ENCODE assay signal across 1 cellular context in the genomic region with DNA sequence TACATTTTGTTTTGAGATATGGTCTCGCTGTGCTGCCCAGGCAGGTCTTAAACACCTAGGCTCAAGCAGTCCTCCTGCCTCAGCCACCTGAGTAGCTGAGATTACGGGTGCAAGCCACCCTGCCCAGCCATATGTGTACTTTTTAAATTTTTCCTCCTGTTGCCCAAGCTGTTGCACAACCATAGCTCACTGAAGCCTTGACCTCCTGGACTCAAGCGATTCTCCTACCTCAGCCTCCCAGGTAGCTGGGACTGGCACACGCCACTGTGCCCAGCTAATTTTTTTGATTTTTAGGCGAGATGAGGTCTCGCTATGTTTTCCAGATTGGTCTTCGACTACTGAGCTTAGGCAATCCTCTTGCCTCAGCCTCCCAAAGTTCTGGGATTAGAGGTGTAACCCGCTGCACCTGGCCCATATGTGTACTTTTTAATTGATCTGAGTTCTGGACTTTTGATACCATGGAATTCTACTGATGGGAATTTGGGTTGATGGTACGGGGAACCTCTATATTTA.
TF ChIP-seq lines count a peak whose summit lies in the region.

No MANE protein-coding gene starts in this region.

TF ChIP-seq in HepG2, 621 proteins besides CTCF, POLR2A, EP300 and RAD21 (continued from another document and continues in another):
- TF ChIP-seq, protein P1, sequence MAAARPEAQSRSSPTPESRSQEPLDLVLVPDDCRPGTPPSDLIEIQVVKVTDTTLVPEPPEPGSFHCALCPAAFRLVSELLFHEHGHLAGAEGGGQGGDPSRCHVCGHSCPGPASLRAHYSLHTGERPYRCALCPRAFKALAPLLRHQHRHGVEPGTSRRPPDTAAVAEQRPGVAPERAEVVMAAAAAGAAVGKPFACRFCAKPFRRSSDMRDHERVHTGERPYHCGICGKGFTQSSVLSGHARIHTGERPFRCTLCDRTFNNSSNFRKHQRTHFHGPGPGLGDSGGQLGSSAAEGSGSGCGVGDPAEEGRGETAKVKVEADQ (CRISPR knock-in tag; IDR thresholded peaks at IDR 0.05; ENCODE audit: borderline replicate concordance) = peak; percentile 84; the same call in 1 of the 2 replicates
- TF ChIP-seq KAT8 (CRISPR knock-in tag; IDR thresholded peaks at IDR 0.05) (peak; percentile 84), ZNF670 (CRISPR knock-in tag; IDR thresholded peaks at IDR 0.05; ENCODE audit: borderline replicate concordance) (peak; percentile 90), FIP1L1 (IDR thresholded peaks at IDR 0.05; ENCODE audit: borderline replicate concordance, insufficient read depth, low read depth, low read length) (no peak), HOXD1 (CRISPR knock-in tag; IDR thresholded peaks at IDR 0.05) (peak; percentile 97), TRIM24 (CRISPR knock-in tag; IDR thresholded peaks at IDR 0.05) (peak; percentile 94; the same call in 1 of the 2 replicates), ZNF644 (CRISPR knock-in tag; IDR thresholded peaks at IDR 0.05; ENCODE audit: low read depth) (peak; percentile 98), ZNF17 (CRISPR knock-in tag; IDR thresholded peaks at IDR 0.05) (no peak), U2AF1 (optimal IDR thresholded peaks at IDR 0.05; ENCODE audit: low read depth, low read length) (no peak), SPEN (CRISPR knock-in tag; IDR thresholded peaks at IDR 0.05; ENCODE audit: low read depth) (peak; percentile 84; the same call in 1 of the 2 replicates), ZNF558 (CRISPR knock-in tag; IDR thresholded peaks at IDR 0.05; ENCODE audit: borderline replicate concordance) (no peak), ONECUT2 (CRISPR knock-in tag; IDR thresholded peaks at IDR 0.05) (peak; percentile 75), JUN (CRISPR knock-in tag; IDR thresholded peaks at IDR 0.05) (peak; percentile 60; the same call in 1 of the 2 replicates), DMAP1 (CRISPR knock-in tag; IDR thresholded peaks at IDR 0.05) (peak; percentile 72; the same call in 1 of the 2 replicates), KLF16 (CRISPR knock-in tag; IDR thresholded peaks at IDR 0.05) (peak in 1 of 2 experiments; percentile 95; a peak in 2 of 4 replicates), PCBP2 (optimal IDR thresholded peaks at IDR 0.05; ENCODE audit: low read depth, low read length, poor library complexity, severe bottlenecking) (no peak), ZMYM3 (CRISPR knock-in tag; IDR thresholded peaks at IDR 0.05) (peak; percentile 99), SMARCE1 (IDR thresholded peaks at IDR 0.05; ENCODE audit: borderline replicate concordance) (peak; percentile 80; the same call in 1 of the 2 replicates), RORA (CRISPR knock-in tag; IDR thresholded peaks at IDR 0.05) (no peak), HDAC1 (CRISPR knock-in tag; IDR thresholded peaks at IDR 0.05) (peak; percentile 99), ZNF775 (CRISPR knock-in tag; IDR thresholded peaks at IDR 0.05; ENCODE audit: borderline replicate concordance) (no peak), ADNP (CRISPR knock-in tag; IDR thresholded peaks at IDR 0.05) (peak; percentile 93), RFX3 (CRISPR knock-in tag; IDR thresholded peaks at IDR 0.05) (no peak)
- TF ChIP-seq, protein P2, sequence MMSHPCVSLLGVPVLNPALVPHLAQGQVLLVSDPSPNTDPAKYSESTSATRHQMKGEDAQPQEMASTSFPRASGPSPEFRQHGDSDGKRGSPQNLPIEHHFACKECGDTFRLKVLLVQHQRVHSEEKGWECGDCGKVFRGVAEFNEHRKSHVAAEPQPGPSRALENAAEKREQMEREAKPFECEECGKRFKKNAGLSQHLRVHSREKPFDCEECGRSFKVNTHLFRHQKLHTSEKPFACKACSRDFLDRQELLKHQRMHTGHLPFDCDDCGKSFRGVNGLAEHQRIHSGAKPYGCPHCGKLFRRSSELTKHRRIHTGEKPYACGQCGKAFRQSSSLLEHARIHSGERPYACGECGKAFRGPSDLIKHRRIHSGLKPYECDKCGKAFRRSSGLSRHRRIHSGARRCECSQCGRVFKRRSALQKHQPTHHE (CRISPR knock-in tag; IDR thresholded peaks at IDR 0.05; ENCODE audit: borderline replicate concordance) = 0 out of 2 replicates have a peak, but pooled peaks have one; percentile 42
- TF ChIP-seq, protein P3, sequence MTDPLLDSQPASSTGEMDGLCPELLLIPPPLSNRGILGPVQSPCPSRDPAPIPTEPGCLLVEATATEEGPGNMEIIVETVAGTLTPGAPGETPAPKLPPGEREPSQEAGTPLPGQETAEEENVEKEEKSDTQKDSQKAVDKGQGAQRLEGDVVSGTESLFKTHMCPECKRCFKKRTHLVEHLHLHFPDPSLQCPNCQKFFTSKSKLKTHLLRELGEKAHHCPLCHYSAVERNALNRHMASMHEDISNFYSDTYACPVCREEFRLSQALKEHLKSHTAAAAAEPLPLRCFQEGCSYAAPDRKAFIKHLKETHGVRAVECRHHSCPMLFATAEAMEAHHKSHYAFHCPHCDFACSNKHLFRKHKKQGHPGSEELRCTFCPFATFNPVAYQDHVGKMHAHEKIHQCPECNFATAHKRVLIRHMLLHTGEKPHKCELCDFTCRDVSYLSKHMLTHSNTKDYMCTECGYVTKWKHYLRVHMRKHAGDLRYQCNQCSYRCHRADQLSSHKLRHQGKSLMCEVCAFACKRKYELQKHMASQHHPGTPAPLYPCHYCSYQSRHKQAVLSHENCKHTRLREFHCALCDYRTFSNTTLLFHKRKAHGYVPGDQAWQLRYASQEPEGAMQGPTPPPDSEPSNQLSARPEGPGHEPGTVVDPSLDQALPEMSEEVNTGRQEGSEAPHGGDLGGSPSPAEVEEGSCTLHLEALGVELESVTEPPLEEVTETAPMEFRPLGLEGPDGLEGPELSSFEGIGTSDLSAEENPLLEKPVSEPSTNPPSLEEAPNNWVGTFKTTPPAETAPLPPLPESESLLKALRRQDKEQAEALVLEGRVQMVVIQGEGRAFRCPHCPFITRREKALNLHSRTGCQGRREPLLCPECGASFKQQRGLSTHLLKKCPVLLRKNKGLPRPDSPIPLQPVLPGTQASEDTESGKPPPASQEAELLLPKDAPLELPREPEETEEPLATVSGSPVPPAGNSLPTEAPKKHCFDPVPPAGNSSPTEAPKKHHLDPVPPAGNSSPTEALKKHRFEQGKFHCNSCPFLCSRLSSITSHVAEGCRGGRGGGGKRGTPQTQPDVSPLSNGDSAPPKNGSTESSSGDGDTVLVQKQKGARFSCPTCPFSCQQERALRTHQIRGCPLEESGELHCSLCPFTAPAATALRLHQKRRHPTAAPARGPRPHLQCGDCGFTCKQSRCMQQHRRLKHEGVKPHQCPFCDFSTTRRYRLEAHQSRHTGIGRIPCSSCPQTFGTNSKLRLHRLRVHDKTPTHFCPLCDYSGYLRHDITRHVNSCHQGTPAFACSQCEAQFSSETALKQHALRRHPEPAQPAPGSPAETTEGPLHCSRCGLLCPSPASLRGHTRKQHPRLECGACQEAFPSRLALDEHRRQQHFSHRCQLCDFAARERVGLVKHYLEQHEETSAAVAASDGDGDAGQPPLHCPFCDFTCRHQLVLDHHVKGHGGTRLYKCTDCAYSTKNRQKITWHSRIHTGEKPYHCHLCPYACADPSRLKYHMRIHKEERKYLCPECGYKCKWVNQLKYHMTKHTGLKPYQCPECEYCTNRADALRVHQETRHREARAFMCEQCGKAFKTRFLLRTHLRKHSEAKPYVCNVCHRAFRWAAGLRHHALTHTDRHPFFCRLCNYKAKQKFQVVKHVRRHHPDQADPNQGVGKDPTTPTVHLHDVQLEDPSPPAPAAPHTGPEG (CRISPR knock-in tag; IDR thresholded peaks at IDR 0.05) = peak; percentile 74
- TF ChIP-seq, protein P4, sequence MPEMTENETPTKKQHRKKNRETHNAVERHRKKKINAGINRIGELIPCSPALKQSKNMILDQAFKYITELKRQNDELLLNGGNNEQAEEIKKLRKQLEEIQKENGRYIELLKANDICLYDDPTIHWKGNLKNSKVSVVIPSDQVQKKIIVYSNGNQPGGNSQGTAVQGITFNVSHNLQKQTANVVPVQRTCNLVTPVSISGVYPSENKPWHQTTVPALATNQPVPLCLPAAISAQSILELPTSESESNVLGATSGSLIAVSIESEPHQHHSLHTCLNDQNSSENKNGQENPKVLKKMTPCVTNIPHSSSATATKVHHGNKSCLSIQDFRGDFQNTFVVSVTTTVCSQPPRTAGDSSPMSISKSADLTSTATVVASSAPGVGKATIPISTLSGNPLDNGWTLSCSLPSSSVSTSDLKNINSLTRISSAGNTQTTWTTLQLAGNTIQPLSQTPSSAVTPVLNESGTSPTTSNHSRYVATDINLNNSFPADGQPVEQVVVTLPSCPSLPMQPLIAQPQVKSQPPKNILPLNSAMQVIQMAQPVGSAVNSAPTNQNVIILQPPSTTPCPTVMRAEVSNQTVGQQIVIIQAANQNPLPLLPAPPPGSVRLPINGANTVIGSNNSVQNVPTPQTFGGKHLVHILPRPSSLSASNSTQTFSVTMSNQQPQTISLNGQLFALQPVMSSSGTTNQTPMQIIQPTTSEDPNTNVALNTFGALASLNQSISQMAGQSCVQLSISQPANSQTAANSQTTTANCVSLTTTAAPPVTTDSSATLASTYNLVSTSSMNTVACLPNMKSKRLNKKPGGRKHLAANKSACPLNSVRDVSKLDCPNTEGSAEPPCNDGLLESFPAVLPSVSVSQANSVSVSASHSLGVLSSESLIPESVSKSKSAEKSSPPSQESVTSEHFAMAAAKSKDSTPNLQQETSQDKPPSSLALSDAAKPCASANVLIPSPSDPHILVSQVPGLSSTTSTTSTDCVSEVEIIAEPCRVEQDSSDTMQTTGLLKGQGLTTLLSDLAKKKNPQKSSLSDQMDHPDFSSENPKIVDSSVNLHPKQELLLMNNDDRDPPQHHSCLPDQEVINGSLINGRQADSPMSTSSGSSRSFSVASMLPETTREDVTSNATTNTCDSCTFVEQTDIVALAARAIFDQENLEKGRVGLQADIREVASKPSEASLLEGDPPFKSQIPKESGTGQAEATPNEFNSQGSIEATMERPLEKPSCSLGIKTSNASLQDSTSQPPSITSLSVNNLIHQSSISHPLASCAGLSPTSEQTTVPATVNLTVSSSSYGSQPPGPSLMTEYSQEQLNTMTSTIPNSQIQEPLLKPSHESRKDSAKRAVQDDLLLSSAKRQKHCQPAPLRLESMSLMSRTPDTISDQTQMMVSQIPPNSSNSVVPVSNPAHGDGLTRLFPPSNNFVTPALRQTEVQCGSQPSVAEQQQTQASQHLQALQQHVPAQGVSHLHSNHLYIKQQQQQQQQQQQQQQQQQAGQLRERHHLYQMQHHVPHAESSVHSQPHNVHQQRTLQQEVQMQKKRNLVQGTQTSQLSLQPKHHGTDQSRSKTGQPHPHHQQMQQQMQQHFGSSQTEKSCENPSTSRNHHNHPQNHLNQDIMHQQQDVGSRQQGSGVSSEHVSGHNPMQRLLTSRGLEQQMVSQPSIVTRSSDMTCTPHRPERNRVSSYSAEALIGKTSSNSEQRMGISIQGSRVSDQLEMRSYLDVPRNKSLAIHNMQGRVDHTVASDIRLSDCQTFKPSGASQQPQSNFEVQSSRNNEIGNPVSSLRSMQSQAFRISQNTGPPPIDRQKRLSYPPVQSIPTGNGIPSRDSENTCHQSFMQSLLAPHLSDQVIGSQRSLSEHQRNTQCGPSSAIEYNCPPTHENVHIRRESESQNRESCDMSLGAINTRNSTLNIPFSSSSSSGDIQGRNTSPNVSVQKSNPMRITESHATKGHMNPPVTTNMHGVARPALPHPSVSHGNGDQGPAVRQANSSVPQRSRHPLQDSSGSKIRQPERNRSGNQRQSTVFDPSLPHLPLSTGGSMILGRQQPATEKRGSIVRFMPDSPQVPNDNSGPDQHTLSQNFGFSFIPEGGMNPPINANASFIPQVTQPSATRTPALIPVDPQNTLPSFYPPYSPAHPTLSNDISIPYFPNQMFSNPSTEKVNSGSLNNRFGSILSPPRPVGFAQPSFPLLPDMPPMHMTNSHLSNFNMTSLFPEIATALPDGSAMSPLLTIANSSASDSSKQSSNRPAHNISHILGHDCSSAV (CRISPR knock-in tag; IDR thresholded peaks at IDR 0.05; ENCODE audit: borderline replicate concordance) = no peak
- TF ChIP-seq, protein P5, sequence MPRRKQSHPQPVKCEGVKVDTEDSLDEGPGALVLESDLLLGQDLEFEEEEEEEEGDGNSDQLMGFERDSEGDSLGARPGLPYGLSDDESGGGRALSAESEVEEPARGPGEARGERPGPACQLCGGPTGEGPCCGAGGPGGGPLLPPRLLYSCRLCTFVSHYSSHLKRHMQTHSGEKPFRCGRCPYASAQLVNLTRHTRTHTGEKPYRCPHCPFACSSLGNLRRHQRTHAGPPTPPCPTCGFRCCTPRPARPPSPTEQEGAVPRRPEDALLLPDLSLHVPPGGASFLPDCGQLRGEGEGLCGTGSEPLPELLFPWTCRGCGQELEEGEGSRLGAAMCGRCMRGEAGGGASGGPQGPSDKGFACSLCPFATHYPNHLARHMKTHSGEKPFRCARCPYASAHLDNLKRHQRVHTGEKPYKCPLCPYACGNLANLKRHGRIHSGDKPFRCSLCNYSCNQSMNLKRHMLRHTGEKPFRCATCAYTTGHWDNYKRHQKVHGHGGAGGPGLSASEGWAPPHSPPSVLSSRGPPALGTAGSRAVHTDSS (CRISPR knock-in tag; conservative IDR thresholded peaks at IDR 0.05) = peak; percentile 96; the same call in 1 of the 2 replicates
- TF ChIP-seq, protein P6, sequence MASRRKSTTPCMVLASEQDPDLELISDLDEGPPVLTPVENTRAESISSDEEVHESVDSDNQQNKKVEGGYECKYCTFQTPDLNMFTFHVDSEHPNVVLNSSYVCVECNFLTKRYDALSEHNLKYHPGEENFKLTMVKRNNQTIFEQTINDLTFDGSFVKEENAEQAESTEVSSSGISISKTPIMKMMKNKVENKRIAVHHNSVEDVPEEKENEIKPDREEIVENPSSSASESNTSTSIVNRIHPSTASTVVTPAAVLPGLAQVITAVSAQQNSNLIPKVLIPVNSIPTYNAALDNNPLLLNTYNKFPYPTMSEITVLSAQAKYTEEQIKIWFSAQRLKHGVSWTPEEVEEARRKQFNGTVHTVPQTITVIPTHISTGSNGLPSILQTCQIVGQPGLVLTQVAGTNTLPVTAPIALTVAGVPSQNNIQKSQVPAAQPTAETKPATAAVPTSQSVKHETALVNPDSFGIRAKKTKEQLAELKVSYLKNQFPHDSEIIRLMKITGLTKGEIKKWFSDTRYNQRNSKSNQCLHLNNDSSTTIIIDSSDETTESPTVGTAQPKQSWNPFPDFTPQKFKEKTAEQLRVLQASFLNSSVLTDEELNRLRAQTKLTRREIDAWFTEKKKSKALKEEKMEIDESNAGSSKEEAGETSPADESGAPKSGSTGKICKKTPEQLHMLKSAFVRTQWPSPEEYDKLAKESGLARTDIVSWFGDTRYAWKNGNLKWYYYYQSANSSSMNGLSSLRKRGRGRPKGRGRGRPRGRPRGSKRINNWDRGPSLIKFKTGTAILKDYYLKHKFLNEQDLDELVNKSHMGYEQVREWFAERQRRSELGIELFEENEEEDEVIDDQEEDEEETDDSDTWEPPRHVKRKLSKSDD (CRISPR knock-in tag; IDR thresholded peaks at IDR 0.05; ENCODE audit: low read depth) = peak; percentile 92
- TF ChIP-seq, protein P7, sequence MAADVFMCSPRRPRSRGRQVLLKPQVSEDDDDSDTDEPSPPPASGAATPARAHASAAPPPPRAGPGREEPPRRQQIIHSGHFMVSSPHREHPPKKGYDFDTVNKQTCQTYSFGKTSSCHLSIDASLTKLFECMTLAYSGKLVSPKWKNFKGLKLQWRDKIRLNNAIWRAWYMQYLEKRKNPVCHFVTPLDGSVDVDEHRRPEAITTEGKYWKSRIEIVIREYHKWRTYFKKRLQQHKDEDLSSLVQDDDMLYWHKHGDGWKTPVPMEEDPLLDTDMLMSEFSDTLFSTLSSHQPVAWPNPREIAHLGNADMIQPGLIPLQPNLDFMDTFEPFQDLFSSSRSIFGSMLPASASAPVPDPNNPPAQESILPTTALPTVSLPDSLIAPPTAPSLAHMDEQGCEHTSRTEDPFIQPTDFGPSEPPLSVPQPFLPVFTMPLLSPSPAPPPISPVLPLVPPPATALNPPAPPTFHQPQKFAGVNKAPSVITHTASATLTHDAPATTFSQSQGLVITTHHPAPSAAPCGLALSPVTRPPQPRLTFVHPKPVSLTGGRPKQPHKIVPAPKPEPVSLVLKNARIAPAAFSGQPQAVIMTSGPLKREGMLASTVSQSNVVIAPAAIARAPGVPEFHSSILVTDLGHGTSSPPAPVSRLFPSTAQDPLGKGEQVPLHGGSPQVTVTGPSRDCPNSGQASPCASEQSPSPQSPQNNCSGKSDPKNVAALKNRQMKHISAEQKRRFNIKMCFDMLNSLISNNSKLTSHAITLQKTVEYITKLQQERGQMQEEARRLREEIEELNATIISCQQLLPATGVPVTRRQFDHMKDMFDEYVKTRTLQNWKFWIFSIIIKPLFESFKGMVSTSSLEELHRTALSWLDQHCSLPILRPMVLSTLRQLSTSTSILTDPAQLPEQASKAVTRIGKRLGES (CRISPR knock-in tag; IDR thresholded peaks at IDR 0.05; ENCODE audit: borderline replicate concordance) = peak; percentile 30; the same call in 1 of the 2 replicates
